ENCODE assay signal across 8 cellular contexts in the genomic region with DNA sequence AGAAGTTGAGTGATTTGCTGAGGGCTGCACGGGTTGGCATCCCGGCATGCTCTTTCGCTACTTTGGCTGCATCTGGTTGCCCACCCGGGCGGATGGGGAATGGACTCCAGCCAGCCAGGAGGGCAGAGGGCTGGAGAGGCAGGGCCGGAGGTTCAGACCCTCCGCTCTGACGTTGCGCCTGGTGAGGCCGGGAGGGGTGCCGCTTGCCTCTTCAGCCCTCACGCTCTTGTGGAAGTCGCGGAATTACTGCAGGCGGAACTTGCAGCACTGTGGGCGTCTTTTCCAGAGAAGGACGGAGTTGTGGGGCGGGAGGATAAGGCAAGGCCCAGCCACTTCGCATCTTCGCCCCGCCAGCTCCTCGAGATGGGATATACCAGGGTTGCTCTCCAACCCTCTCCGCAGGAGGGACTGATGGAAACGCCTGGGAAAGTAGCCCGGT. TPM values are rescaled to one million over a fixed set of nuclear protein-coding genes. Genes with fewer than 3 reads are reported as not detected.
DNase-seq lines count a peak whose midpoint lies in the region; ATAC-seq and FAIRE-seq lines count a peak whose summit lies in the region.

No MANE protein-coding gene starts in this region.

- intact Hi-C loops in activated CD4-positive, alpha-beta T cell treated with anti-CD3 and anti-CD28 coated beads for 36 hours (cut with DNase I, micrococcal nuclease), result loop anchor here in 1 of 2 experiments (1.0 to 5.0 kb wide), 12 partner anchors 16 to 441 kb away; partner anchors contain the start of genes ARFGAP1, ARFRP1, DNAJC5 and GMEB2
- intact Hi-C loops in right cardiac atrium (cut with DNase I), result loop anchor here in 1 of 4 donors (10.0 kb wide), 1 partner anchor 316 kb away; the partner anchor contains the start of gene SAMD10

- no peaks in the 10 kb centered on the region for H3K27me3 Mint-ChIP-seq in activated CD4-positive, alpha-beta T cell treated with anti-CD3 and anti-CD28 coated beads for 36 hours
- H3K27me3 Mint-ChIP-seq in activated T-helper 17 cell treated with anti-CD3 and anti-CD28 coated beads, Interleukin-2, amount 50 U/mL, for 72 hours, result no peaks in the 10 kb centered on the region

- H3K27ac Mint-ChIP-seq in activated CD4-positive, alpha-beta T cell treated with anti-CD3 and anti-CD28 coated beads for 36 hours, result peak overlapping the region; percentile 94
- peak overlapping the region; percentile 95 for H3K27ac Mint-ChIP-seq in activated T-helper 17 cell treated with anti-CD3 and anti-CD28 coated beads, Interleukin-2, amount 50 U/mL, for 72 hours

- CTCF ChIA-PET in activated CD4-positive, alpha-beta T cell treated with anti-CD3 and anti-CD28 coated beads for 36 hours (lab: Charles Lee), result interaction anchor here (0.6 to 1.3 kb wide), 6 partner anchors 17 to 138 kb away, joined by 3 to 9 read pairs (median 4); partner anchors contain the start of gene PPDPF

- H3K36me3 ChIP-seq in small intestine (ENCODE audit: control insufficient read depth in 2 of 2, insufficient read depth in 2 of 2, low read length in 2 of 2), result peaks cover 2 to 6% of the 10 kb centered on the region in 2 donors

- WGBS in right cardiac atrium, result 1% methylated on average over 25 of the region's 25 CpGs
- 3 to 5% (median 3%) methylated on average over 24 to 25 of the region's 25 CpGs for WGBS in small intestine, 3 donors

- H3K9me3 ChIP-seq in right cardiac atrium (ENCODE audit: control insufficient read depth, low read length) (no peaks in the 10 kb centered on the region), small intestine (ENCODE audit: control insufficient read depth, low read depth) (no peaks in the 10 kb centered on the region)

- H3K4me1 Mint-ChIP-seq in activated CD4-positive, alpha-beta T cell treated with anti-CD3 and anti-CD28 coated beads for 36 hours, result peaks cover 29% of the 10 kb centered on the region
- H3K4me1 Mint-ChIP-seq in activated T-helper 17 cell treated with anti-CD3 and anti-CD28 coated beads, Interleukin-2, amount 50 U/mL, for 72 hours, result peaks cover 9% of the 10 kb centered on the region

- FAIRE-seq in small intestine (lab: Jason Lieb, UNC), result no peak

- H3K9me3 Mint-ChIP-seq in activated CD4-positive, alpha-beta T cell treated with anti-CD3 and anti-CD28 coated beads for 36 hours (ENCODE audit: low read depth), result no peaks in the 10 kb centered on the region
- H3K9me3 Mint-ChIP-seq in activated T-helper 17 cell treated with anti-CD3 and anti-CD28 coated beads, Interleukin-2, amount 50 U/mL, for 72 hours, result no peaks in the 10 kb centered on the region

- ATAC-seq in activated CD4-positive, alpha-beta T cell treated with anti-CD3 and anti-CD28 coated beads for 36 hours, result peak; percentile 21
- peak; percentile 19 for ATAC-seq in HG03196 (IDR thresholded peaks at IDR 0.05; ENCODE audit: unreplicated experiment)
- peak; percentile 7 for ATAC-seq in activated T-helper 17 cell treated with anti-CD3 and anti-CD28 coated beads, Interleukin-2, amount 50 U/mL, for 72 hours (replicated peaks)
- ATAC-seq in right cardiac atrium, result peak; percentile 42 to 51

- H3K36me3 Mint-ChIP-seq in activated CD4-positive, alpha-beta T cell treated with anti-CD3 and anti-CD28 coated beads for 36 hours (ENCODE audit: low read depth), result peaks cover 7% of the 10 kb centered on the region
- H3K36me3 Mint-ChIP-seq in activated T-helper 17 cell treated with anti-CD3 and anti-CD28 coated beads, Interleukin-2, amount 50 U/mL, for 72 hours (ENCODE audit: low read depth), result peaks cover 37% of the 10 kb centered on the region

- POLR2A ChIA-PET in activated CD4-positive, alpha-beta T cell treated with anti-CD3 and anti-CD28 coated beads for 36 hours (lab: Charles Lee), result interaction anchor here (1.2 to 1.8 kb wide), 3 partner anchors 17 to 49 kb away, joined by 3 to 8 read pairs (median 6); partner anchors contain the start of genes ARFRP1, GMEB2 and ZGPAT

- H3K4me3 ChIP-seq in right cardiac atrium (ENCODE audit: low read length) (peak overlapping the region; percentile 80), small intestine (ENCODE audit: low read depth in 1 of 2, low read length in 2 of 2) (peak overlapping the region; percentile 37 to 71)

- peak; percentile 57 for DNase-seq in activated CD4-positive, alpha-beta T cell treated with anti-CD3 and anti-CD28 coated beads for 36 hours
- DNase-seq in activated CD4-positive, alpha-beta T cell treated with anti-CD3 and anti-CD28 coated beads for 4 hours, result no peak
- DNase-seq in right cardiac atrium, result peak in 2 of 3 donors; percentile 58 to 81
- no peak for DNase-seq in small intestine
- DNase-seq in GOT3 (lab: John Stamatoyannopoulos, UW), result no peak
- no peak for DNase-seq in HK-2 (ENCODE audit: unreplicated experiment)

- H3K4me3 Mint-ChIP-seq in activated CD4-positive, alpha-beta T cell treated with anti-CD3 and anti-CD28 coated beads for 36 hours, result peak overlapping the region; percentile 95
- H3K4me3 Mint-ChIP-seq in activated T-helper 17 cell treated with anti-CD3 and anti-CD28 coated beads, Interleukin-2, amount 50 U/mL, for 72 hours, result peak overlapping the region; percentile 97

- H3K27ac ChIP-seq in right cardiac atrium (ENCODE audit: low read length) (peak overlapping the region; percentile 76), small intestine (ENCODE audit: low read depth in 1 of 2, low read length in 1 of 2) (peak overlapping the region in 1 of 2 donors; percentile 77)

- H3K4me1 ChIP-seq in right cardiac atrium (ENCODE audit: control insufficient read depth, insufficient read depth, low read length) (peaks cover 6% of the 10 kb centered on the region), small intestine (ENCODE audit: control insufficient read depth in 2 of 2, insufficient read depth in 1 of 2, low read depth in 1 of 2, low read length in 1 of 2) (peaks cover 0 to 2% of the 10 kb centered on the region in 2 donors)

- H3K27me3 ChIP-seq in right cardiac atrium (ENCODE audit: control insufficient read depth, insufficient read depth), result no peaks in the 10 kb centered on the region
- no peaks in the 10 kb centered on the region for H3K27me3 ChIP-seq in small intestine (ENCODE audit: control insufficient read depth in 2 of 2, insufficient read depth in 2 of 2, low read length in 2 of 2)

RNA-seq across cellular contexts. Expression of gene RTEL1, which starts 0.7 kb away (rescaled TPM):
- total RNA-seq in activated CD4-positive, alpha-beta T cell treated with anti-CD3 and anti-CD28 coated beads for 36 hours, result 10 to 100 TPM; 44.5 to 44.7 TPM
- total RNA-seq in activated T-helper 17 cell treated with anti-CD3 and anti-CD28 coated beads, Interleukin-2, amount 50 U/mL, for 72 hours, result 10 to 100 TPM; 41.8 to 51.8 TPM
- total RNA-seq in right cardiac atrium, result 10 to 100 TPM; 12.3 to 14.8 (median 13.3) TPM
- 7.7 TPM for polyA plus RNA-seq in right cardiac atrium
- 10 to 100 TPM in 2 of 3 donors, 1 to 10 TPM in 1; 3.5 to 15.0 (median 11.2) TPM for polyA plus RNA-seq in small intestine

RNA-seq across cellular contexts. Expression of gene STMN3, which starts 5.5 kb away (rescaled TPM):
- total RNA-seq in activated CD4-positive, alpha-beta T cell treated with anti-CD3 and anti-CD28 coated beads for 36 hours, result 10 to 100 TPM; 15.4 to 17.6 TPM
- 10 to 100 TPM; 15.1 to 24.7 TPM for total RNA-seq in activated T-helper 17 cell treated with anti-CD3 and anti-CD28 coated beads, Interleukin-2, amount 50 U/mL, for 72 hours
- 1 to 10 TPM; 4.0 to 9.3 (median 5.8) TPM for total RNA-seq in right cardiac atrium
- polyA plus RNA-seq in right cardiac atrium, result 7.1 TPM
- polyA plus RNA-seq in small intestine, result 10 to 100 TPM in 1 of 3 donors, 1 to 10 TPM in 2; 1.1 to 21.4 (median 3.5) TPM

RNA-seq across cellular contexts. Expression of gene GMEB2, which starts 31.9 kb away (rescaled TPM):
- total RNA-seq in activated CD4-positive, alpha-beta T cell treated with anti-CD3 and anti-CD28 coated beads for 36 hours, result 10 to 100 TPM; 14.0 to 14.1 TPM
- total RNA-seq in activated T-helper 17 cell treated with anti-CD3 and anti-CD28 coated beads, Interleukin-2, amount 50 U/mL, for 72 hours, result 10 to 100 TPM; 11.5 to 19.6 TPM
- total RNA-seq in right cardiac atrium, result 1 to 10 TPM; 7.0 to 7.7 (median 7.3) TPM
- polyA plus RNA-seq in right cardiac atrium (6.5 TPM), small intestine (10 to 100 TPM in 1 of 3 donors, 1 to 10 TPM in 2; 8.4 to 10.4 (median 9.8) TPM)

RNA-seq across cellular contexts. Expression of gene TNFRSF6B, which starts 37.7 kb away (rescaled TPM):
- 1 to 10 TPM in 1 of 2 experiments, under 1 TPM in 1; 0.21 to 1.7 TPM for total RNA-seq in activated CD4-positive, alpha-beta T cell treated with anti-CD3 and anti-CD28 coated beads for 36 hours
- not detected for total RNA-seq in activated T-helper 17 cell treated with anti-CD3 and anti-CD28 coated beads, Interleukin-2, amount 50 U/mL, for 72 hours
- 1 to 10 TPM in 2 of 4 donors, under 1 TPM in 1, not detected in 1; 0.23 to 1.4 (median 1.1) TPM for total RNA-seq in right cardiac atrium
- polyA plus RNA-seq in right cardiac atrium, result 2.7 TPM
- polyA plus RNA-seq in small intestine, result 10 to 100 TPM in 1 of 3 donors, 1 to 10 TPM in 2; 4.2 to 15.9 (median 7.3) TPM

RNA-seq across cellular contexts. Expression of gene ARFRP1, which starts 49.0 kb away (rescaled TPM):
- 10 to 100 TPM; 36.4 to 52.0 TPM for total RNA-seq in activated CD4-positive, alpha-beta T cell treated with anti-CD3 and anti-CD28 coated beads for 36 hours
- total RNA-seq in activated T-helper 17 cell treated with anti-CD3 and anti-CD28 coated beads, Interleukin-2, amount 50 U/mL, for 72 hours, result 10 to 100 TPM; 43.8 to 55.8 TPM
- total RNA-seq in right cardiac atrium, result 10 to 100 TPM; 40.1 to 49.7 (median 44.3) TPM
- polyA plus RNA-seq in right cardiac atrium (38.7 TPM), small intestine (10 to 100 TPM; 60.6 to 78.6 (median 61.0) TPM)

Comparison
In these comparisons a context has a peak if more than half of its experiments do, and no peak if none do; other contexts are left out.
1. DNase-seq: peak in activated CD4-positive, alpha-beta T cell treated with anti-CD3 and anti-CD28 coated beads for 36 hours (single experiment) and right cardiac atrium (2 of 3); none in activated CD4-positive, alpha-beta T cell treated with anti-CD3 and anti-CD28 coated beads for 4 hours (0 of 2), small intestine (single experiment), GOT3 (single experiment) and HK-2 (single experiment).
2. Peak in every context shown above with its lines, with median percentiles within 50 percentile points of each other: ATAC-seq.